In the genomic region with DNA sequence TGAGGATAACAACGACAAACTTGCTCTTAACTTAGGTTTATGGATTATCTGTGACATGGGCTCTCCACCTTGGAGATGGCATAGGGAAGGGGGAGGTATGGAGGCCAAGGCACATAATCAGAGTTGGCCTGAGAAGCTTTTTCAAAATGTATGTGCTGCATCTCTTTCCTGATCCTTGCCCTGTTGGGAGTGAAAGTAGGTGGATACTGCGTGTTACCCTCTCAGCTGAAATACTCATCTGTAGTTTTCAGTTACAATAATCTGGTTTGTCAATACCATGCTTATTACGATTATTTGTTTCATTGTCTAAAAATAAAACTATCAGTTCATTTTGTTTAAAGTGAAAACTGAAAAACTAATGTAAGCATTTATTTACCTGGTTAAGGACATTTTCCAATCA, we compare ENCODE assay signal across 16 cellular contexts.
DNase-seq lines count a peak whose midpoint lies in the region; ATAC-seq and TF ChIP-seq lines count a peak whose summit lies in the region.
"Had no signal": no experiment of that assay in that cellular context is flagged by ENCODE, and none has a peak within 500 bp of the region (broad histone marks: within the 10 kb centered on the region; RNA-seq: fewer than 3 reads in every experiment).

No MANE protein-coding gene starts in this region.

- peak overlapping the region; percentile 77 for H3K27ac ChIP-seq in MM.1S (ENCODE audit: low read length)
- H3K27ac ChIP-seq: uterus had no signal

- no peak for TF ChIP-seq CTCF in GM12865 (IDR thresholded peaks at IDR 0.05; ENCODE audit: insufficient read depth, low read depth, low read length, missing control alignments)
- no peak for TF ChIP-seq CTCF in MM.1S (IDR thresholded peaks at IDR 0.05; ENCODE audit: low read length)
- no peak for TF ChIP-seq CTCF in GM13976 (IDR thresholded peaks at IDR 0.05; ENCODE audit: borderline replicate concordance, control extremely low read depth, extremely low read depth, insufficient read depth, missing control alignments)

- no peak overlapping the region for H2AFZ ChIP-seq in MM.1S (ENCODE audit: low read length)

- peaks cover 50% of the 10 kb centered on the region for H3K4me1 ChIP-seq in MM.1S (ENCODE audit: low read length)

- ATAC-seq in GM19463 (IDR thresholded peaks at IDR 0.05; ENCODE audit: unreplicated experiment) = peak; percentile 39
- peak; percentile 41 for ATAC-seq in HG02852 (IDR thresholded peaks at IDR 0.05; ENCODE audit: unreplicated experiment)
- no peak for ATAC-seq in GM18861 (IDR thresholded peaks at IDR 0.05; ENCODE audit: unreplicated experiment)
- ATAC-seq: activated CD8-positive, alpha-beta T cell treated with anti-CD3 and anti-CD28 coated beads, Interleukin-2, amount 10 ng/mL, durations not matched to agents 7 days and 5 days had no signal

- no peak overlapping the region for H3K4me3 ChIP-seq in GM12865 (ENCODE audit: low read depth, low read length)
- peak overlapping the region; percentile 27 for H3K4me3 ChIP-seq in MM.1S (ENCODE audit: low read length)
- H3K4me3 ChIP-seq: uterus had no signal

- no peaks in the 10 kb centered on the region; the same call in 1 of the 2 replicates for H3K36me3 ChIP-seq in MM.1S (replicated peaks; ENCODE audit: insufficient read depth, low read length)
- H3K36me3 ChIP-seq: uterus had no signal

- peak; percentile 44 for DNase-seq in GM12865 (ENCODE audit: low read depth)
- DNase-seq in MM.1S = no peak
- no peak for DNase-seq in germinal center (ENCODE audit: low spot score)
- no peak for DNase-seq in SW 1271 (lab: John Stamatoyannopoulos, UW)
- DNase-seq in GM13976 (ENCODE audit: low spot score) = no peak
- DNase-seq: activated CD8-positive, alpha-beta T cell treated with anti-CD3 and anti-CD28 coated beads, Interleukin-2, amount 10 ng/mL, durations not matched to agents 7 days and 5 days; glutamatergic neuron; Kasumi-1; NCI-H1930; NCI-H774; retina; SHP77; uterus had no signal

- H3K9ac ChIP-seq in MM.1S (ENCODE audit: low read length) = peak overlapping the region; percentile 38; the same call in 1 of the 2 replicates

- in situ Hi-C loops in GM13976 (cut with MboI; ENCODE audit: low sequenced_read_pairs, unreplicated experiment) = no loop called here

- no peaks in the 10 kb centered on the region for H3K27me3 ChIP-seq in MM.1S (replicated peaks; ENCODE audit: insufficient read depth, low read length)
- H3K27me3 ChIP-seq: uterus had no signal

- peak overlapping the region; percentile 76 for H3K4me2 ChIP-seq in MM.1S (ENCODE audit: low read depth, low read length)

- H4K20me1 ChIP-seq in MM.1S (ENCODE audit: insufficient read depth, low read length) = no peaks in the 10 kb centered on the region

- H3F3A ChIP-seq in MM.1S (ENCODE audit: insufficient read depth, low read length) = peaks cover 25% of the 10 kb centered on the region

- no peaks in the 10 kb centered on the region for H3K9me3 ChIP-seq in MM.1S (replicated peaks; ENCODE audit: insufficient read depth, low read length)
- H3K9me3 ChIP-seq: uterus had no signal

- peaks cover 65% of the 10 kb centered on the region for H3K79me2 ChIP-seq in MM.1S (ENCODE audit: low read length)

- H3K9me2 ChIP-seq in MM.1S (replicated peaks; ENCODE audit: insufficient read depth, low read length) = no peaks in the 10 kb centered on the region
